ENCODE assay signal across 23 cellular contexts in the genomic region with DNA sequence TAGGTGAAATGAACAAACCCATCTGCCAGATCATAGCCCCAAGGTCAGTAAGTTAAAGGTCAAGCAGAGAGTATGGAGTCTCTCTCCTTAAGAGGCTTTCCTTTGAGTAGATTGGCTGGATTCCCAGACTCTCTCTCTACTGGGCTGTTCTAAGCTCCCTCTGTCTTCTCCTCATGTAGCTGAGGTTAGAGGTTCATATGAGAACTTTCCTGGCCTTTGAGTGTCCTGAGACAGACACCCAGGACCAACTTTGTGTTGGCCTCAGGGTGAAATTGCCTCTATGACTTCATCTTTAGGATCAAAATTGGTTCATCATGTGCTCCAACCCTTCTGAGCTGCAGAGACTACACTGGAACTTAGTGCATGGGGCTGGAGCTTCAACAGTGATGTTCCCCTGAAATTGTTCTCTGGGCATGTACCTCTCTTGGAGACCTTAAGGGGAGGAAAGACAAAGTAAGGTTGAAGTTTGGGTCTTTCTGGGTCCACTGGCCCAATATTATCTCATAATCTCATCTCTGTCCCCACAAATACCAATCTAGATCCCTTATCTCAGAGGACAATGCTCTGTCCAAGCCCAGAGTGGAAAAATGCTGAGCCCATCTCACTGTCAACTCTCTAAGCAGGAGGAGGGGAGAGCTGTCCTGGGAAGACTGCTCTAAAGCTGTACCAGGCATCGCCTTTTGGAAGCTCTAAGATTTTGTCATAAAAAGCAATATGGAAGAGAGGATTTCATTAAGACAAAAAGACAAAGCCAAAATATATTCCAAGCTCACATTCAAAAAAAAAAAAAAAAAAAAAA.
DNase-seq lines count a peak whose midpoint lies in the region; ATAC-seq and TF ChIP-seq lines count a peak whose summit lies in the region.
"Had no signal": no experiment of that assay in that cellular context is flagged by ENCODE, and none has a peak within 500 bp of the region (broad histone marks: within the 10 kb centered on the region; RNA-seq: fewer than 3 reads in every experiment).

No MANE protein-coding gene starts in this region.

- no peak overlapping the region for H2AFZ ChIP-seq in hepatocyte

- H3K79me2 ChIP-seq in hepatocyte: no peaks in the 10 kb centered on the region

- H3K4me3 ChIP-seq in breast epithelium (no peak overlapping the region), adipocyte (ENCODE audit: low read length) (no peak overlapping the region), hepatocyte (no peak overlapping the region)
- H3K4me3 ChIP-seq: BLaER1 treated with 17β-estradiol and CSF1 and Interleukin-3, amounts not matched to agents 10 nM and 100 nM; GM12878; HAP-1; heart right ventricle; upper lobe of left lung had no signal

- no peak for DNase-seq in MCF 10A (ENCODE audit: unreplicated experiment)
- no peak for DNase-seq in breast epithelium (ENCODE audit: low spot score in 2 of 2)
- DNase-seq in adipocyte (ENCODE audit: low read depth): peak; percentile 21
- DNase-seq in hepatocyte (ENCODE audit: low spot score): no peak
- DNase-seq in GM19238 (ENCODE audit: insufficient read length, low spot score): no peak
- DNase-seq: activated CD4-positive, alpha-beta T cell treated with anti-CD3 and anti-CD28 coated beads for 36 hours; effector memory CD8-positive, alpha-beta T cell; GDM1; heart right ventricle; left ventricle myocardium superior; MM.1S; NCI-H1436; NCI-H524; stimulated activated CD8-positive, alpha-beta memory T cell treated with anti-CD3 and anti-CD28 coated beads, Interleukin-4, amount 100 ng/mL, for 48 hours; upper lobe of left lung had no signal

- no TSS peak for BruUV-seq in MCF 10A (replicated peaks; lab: Mats Ljungman, UMichigan)

- H3K27ac ChIP-seq in breast epithelium: no peak overlapping the region
- peak overlapping the region; percentile 3 for H3K27ac ChIP-seq in hepatocyte
- H3K27ac ChIP-seq: BLaER1 treated with 17β-estradiol and CSF1 and Interleukin-3, amounts not matched to agents 10 nM and 100 nM; heart right ventricle; upper lobe of left lung had no signal

- H3K27me3 ChIP-seq in breast epithelium: no peaks in the 10 kb centered on the region
- no peaks in the 10 kb centered on the region for H3K27me3 ChIP-seq in adipocyte (replicated peaks; ENCODE audit: control insufficient read depth, insufficient read depth, low read length)
- H3K27me3 ChIP-seq in hepatocyte: no peaks in the 10 kb centered on the region
- H3K27me3 ChIP-seq: BLaER1 treated with 17β-estradiol and CSF1 and Interleukin-3, amounts not matched to agents 10 nM and 100 nM; heart right ventricle; upper lobe of left lung had no signal

- peak overlapping the region; percentile 9 for H3K27ac Mint-ChIP-seq in MCF 10A (ENCODE audit: low read depth, unreplicated experiment)
- H3K27ac Mint-ChIP-seq: activated CD4-positive, alpha-beta T cell treated with anti-CD3 and anti-CD28 coated beads for 36 hours; activated naive CD4-positive, alpha-beta T cell treated with anti-CD3 and anti-CD28 coated beads, Interleukin-2, amount 50 U/mL, for 24 hours; effector memory CD8-positive, alpha-beta T cell had no signal

- intact Hi-C loops in MCF 10A (cut with micrococcal nuclease) (loop anchor here (10.0 kb wide), 1 partner anchor 281 kb away; a partner anchor contains a TSS), breast epithelium (cut with DNase I; ENCODE audit: low total_unique reads) (no loop called here)

- H3K4me3 Mint-ChIP-seq in MCF 10A (ENCODE audit: unreplicated experiment): no peak overlapping the region
- H3K4me3 Mint-ChIP-seq: activated CD4-positive, alpha-beta T cell treated with anti-CD3 and anti-CD28 coated beads for 36 hours; activated naive CD4-positive, alpha-beta T cell treated with anti-CD3 and anti-CD28 coated beads, Interleukin-2, amount 50 U/mL, for 24 hours; effector memory CD8-positive, alpha-beta T cell had no signal

- peak overlapping the region; percentile 6 for H3K4me2 ChIP-seq in hepatocyte
- H3K4me2 ChIP-seq: BLaER1 treated with 17β-estradiol and CSF1 and Interleukin-3, amounts not matched to agents 10 nM and 100 nM had no signal

- H3K9ac ChIP-seq in adipocyte (ENCODE audit: low read length): peak overlapping the region; percentile 16
- H3K9ac ChIP-seq: BLaER1 treated with 17β-estradiol and CSF1 and Interleukin-3, amounts not matched to agents 10 nM and 100 nM had no signal

- H3K9me3 Mint-ChIP-seq in MCF 10A (ENCODE audit: unreplicated experiment): no peaks in the 10 kb centered on the region
- H3K9me3 Mint-ChIP-seq: activated naive CD4-positive, alpha-beta T cell treated with anti-CD3 and anti-CD28 coated beads, Interleukin-2, amount 50 U/mL, for 24 hours; effector memory CD8-positive, alpha-beta T cell had no signal

- 100% methylated on average over 1 of the region's 1 CpG for WGBS in hepatocyte (ENCODE audit: low lambda C conversion rate, missing lambda C conversion rate)

- CTCF ChIA-PET in MCF 10A (lab: Yijun Ruan, JAX): interaction anchor here (0.6 to 1.3 kb wide), 2 partner anchors 129 to 148 kb away, joined by 3 read pairs; no protein-coding TSS in a partner anchor

- ATAC-seq in HG02763 (IDR thresholded peaks at IDR 0.05; ENCODE audit: unreplicated experiment) (no peak), HG03442 (IDR thresholded peaks at IDR 0.05; ENCODE audit: unreplicated experiment) (no peak), HG03280 (IDR thresholded peaks at IDR 0.05; ENCODE audit: unreplicated experiment) (no peak)
- ATAC-seq: activated CD4-positive, alpha-beta T cell treated with anti-CD3 and anti-CD28 coated beads for 36 hours; effector memory CD8-positive, alpha-beta T cell; GM12878; heart right ventricle; left ventricle myocardium superior; Right ventricle myocardium inferior had no signal

- TF ChIP-seq POLR2A in breast epithelium (IDR thresholded peaks at IDR 0.05): no peak

- no peak for TF ChIP-seq CTCF in MCF 10A (IDR thresholded peaks at IDR 0.05; ENCODE audit: unreplicated experiment)
- TF ChIP-seq CTCF in breast epithelium (IDR thresholded peaks at IDR 0.05): no peak
- TF ChIP-seq CTCF in hepatocyte (IDR thresholded peaks at IDR 0.05; ENCODE audit: poor library complexity): no peak

- H3K4me1 Mint-ChIP-seq in MCF 10A (ENCODE audit: insufficient read depth, unreplicated experiment): peaks cover 27% of the 10 kb centered on the region
- H3K4me1 Mint-ChIP-seq: activated CD4-positive, alpha-beta T cell treated with anti-CD3 and anti-CD28 coated beads for 36 hours; activated naive CD4-positive, alpha-beta T cell treated with anti-CD3 and anti-CD28 coated beads, Interleukin-2, amount 50 U/mL, for 24 hours had no signal

- no peaks in the 10 kb centered on the region for H3K4me1 ChIP-seq in breast epithelium
- peaks cover 42% of the 10 kb centered on the region for H3K4me1 ChIP-seq in adipocyte (ENCODE audit: control insufficient read depth, insufficient read depth, low read length)
- H3K4me1 ChIP-seq in hepatocyte (ENCODE audit: insufficient read depth): peaks cover 17% of the 10 kb centered on the region

- no peaks in the 10 kb centered on the region for H3K27me3 Mint-ChIP-seq in MCF 10A (ENCODE audit: insufficient read depth, unreplicated experiment)
- H3K27me3 Mint-ChIP-seq: activated CD4-positive, alpha-beta T cell treated with anti-CD3 and anti-CD28 coated beads for 36 hours had no signal

- H4K20me1 ChIP-seq in hepatocyte (ENCODE audit: insufficient read depth, poor library complexity, severe bottlenecking): no peaks in the 10 kb centered on the region
- H4K20me1 ChIP-seq: BLaER1 treated with 17β-estradiol and CSF1 and Interleukin-3, amounts not matched to agents 10 nM and 100 nM had no signal

- no peaks in the 10 kb centered on the region for H3K9me2 ChIP-seq in hepatocyte (replicated peaks; ENCODE audit: insufficient read depth)

- H3K36me3 ChIP-seq in breast epithelium: no peaks in the 10 kb centered on the region
- no peaks in the 10 kb centered on the region for H3K36me3 ChIP-seq in adipocyte (ENCODE audit: control insufficient read depth, insufficient read depth, low read length, severe bottlenecking)
- H3K36me3 ChIP-seq in hepatocyte (replicated peaks; ENCODE audit: insufficient read depth, low read depth): no peaks in the 10 kb centered on the region
- H3K36me3 ChIP-seq: BLaER1 treated with 17β-estradiol and CSF1 and Interleukin-3, amounts not matched to agents 10 nM and 100 nM; HAP-1; heart right ventricle; upper lobe of left lung had no signal

- POLR2A ChIA-PET in MCF 10A (lab: Yijun Ruan, JAX): interaction anchor here (0.9 kb wide), 1 partner anchor 10 kb away, joined by 3 read pairs; no protein-coding TSS in a partner anchor

- no peaks in the 10 kb centered on the region for H3K36me3 Mint-ChIP-seq in MCF 10A (ENCODE audit: insufficient read depth, unreplicated experiment)
- H3K36me3 Mint-ChIP-seq: activated naive CD4-positive, alpha-beta T cell treated with anti-CD3 and anti-CD28 coated beads, Interleukin-2, amount 50 U/mL, for 24 hours had no signal

- no peaks in the 10 kb centered on the region for H3K9me3 ChIP-seq in breast epithelium
- H3K9me3 ChIP-seq in adipocyte (ENCODE audit: control insufficient read depth, low read length): no peaks in the 10 kb centered on the region
- no peaks in the 10 kb centered on the region for H3K9me3 ChIP-seq in hepatocyte (ENCODE audit: low read depth)
- H3K9me3 ChIP-seq: BLaER1 treated with 17β-estradiol and CSF1 and Interleukin-3, amounts not matched to agents 10 nM and 100 nM; HAP-1; heart right ventricle; upper lobe of left lung had no signal
